ENCODE assay signal across 30 cellular contexts in the genomic region with DNA sequence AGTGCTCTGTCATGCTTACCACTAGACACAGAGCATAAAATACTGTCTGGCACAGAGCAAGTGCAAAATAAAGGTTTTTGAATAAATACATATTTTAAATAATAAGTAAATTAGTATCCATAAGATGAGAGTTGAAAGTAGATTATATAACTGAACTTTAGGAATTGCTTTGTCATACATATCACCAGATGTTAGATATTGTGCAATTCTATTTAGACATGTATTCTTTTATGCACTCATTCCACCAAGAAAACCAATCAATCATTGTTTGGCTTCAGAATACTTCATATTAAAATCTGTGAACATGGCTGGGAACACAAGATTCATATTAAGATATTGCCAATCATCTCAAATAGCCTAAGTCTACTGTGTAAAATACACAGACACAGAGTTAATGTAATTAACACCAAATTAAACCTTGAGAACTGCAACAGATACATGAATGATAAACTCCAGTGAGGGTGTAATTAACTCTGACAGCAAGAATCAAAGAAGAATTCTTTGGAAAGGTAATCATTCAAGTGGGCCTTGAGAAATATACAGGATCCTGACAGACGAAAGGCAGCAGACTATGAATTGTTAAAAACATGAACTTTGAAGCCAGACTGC.
"Had no signal": no experiment of that assay in that cellular context is flagged by ENCODE, and none has a peak within 500 bp of the region (broad histone marks: within the 10 kb centered on the region; RNA-seq: fewer than 3 reads in every experiment).

No MANE protein-coding gene starts in this region.

- H3K9me3 Mint-ChIP-seq: activated B cell treated with CpG ODN at 0.5 μM for 24 hours; activated naive CD8-positive, alpha-beta T cell treated with anti-CD3 and anti-CD28 coated beads, Interleukin-2, amount 50 U/mL, for 24 hours; activated T-cell treated with anti-CD3 and anti-CD28 coated beads, Interleukin-2, amount 50 U/mL, for 4 hours; activated T-helper 2 cell treated with anti-CD3 and anti-CD28 coated beads, Interferon-gamma antibody, Interleukin-2, Interleukin-4, amounts not matched to agents 10 μg/mL and 5 μg/mL and 100 μg/mL, durations not matched to agents 14 hours and 24 hours and 36 hours; stimulated activated memory B cell treated with anti-CD40 and anti-IgM and Interleukin-4, amounts not matched to agents 10 μg/mL and 1 μg/mL and 100 μg/mL, for 72 hours; T-helper 2 cell treated with Interferon-gamma antibody and Interleukin-4, amounts not matched to agents 5 μg/mL and 100 μg/mL, for 36 hours had no signal

- H3K27ac Mint-ChIP-seq: activated B cell treated with CpG ODN at 0.5 μM for 24 hours; activated CD8-positive, alpha-beta T cell treated with anti-CD3 and anti-CD28 coated beads for 36 hours; activated naive CD4-positive, alpha-beta T cell treated with anti-CD3 and anti-CD28 coated beads, Interleukin-2, amount 50 U/mL, for 24 hours; activated naive CD8-positive, alpha-beta T cell treated with anti-CD3 and anti-CD28 coated beads, Interleukin-2, amount 50 U/mL, for 24 hours; activated T-helper 2 cell treated with anti-CD3 and anti-CD28 coated beads, Interferon-gamma antibody, Interleukin-2, Interleukin-4, amounts not matched to agents 10 μg/mL and 5 μg/mL and 100 μg/mL, durations not matched to agents 14 hours and 24 hours and 36 hours; mesothelial cell of epicardium; naive B cell; progenitor cell of endocrine pancreas; stimulated activated memory B cell treated with anti-CD40 and anti-IgM and Interleukin-4, amounts not matched to agents 10 μg/mL and 1 μg/mL and 100 μg/mL, for 72 hours; T-helper 2 cell treated with Interferon-gamma antibody and Interleukin-4, amounts not matched to agents 5 μg/mL and 100 μg/mL, for 36 hours had no signal

- DNase-seq: activated B cell treated with CpG ODN at 0.5 μM for 24 hours; activated CD4-positive, alpha-beta T cell treated with anti-CD3 and anti-CD28 coated beads, Interleukin-2, amount 50 U/mL, for 1 hour; activated CD8-positive, alpha-beta T cell treated with anti-CD3 and anti-CD28 coated beads for 36 hours; activated naive CD8-positive, alpha-beta T cell treated with anti-CD3 and anti-CD28 coated beads, Interleukin-2, amount 50 U/mL, for 24 hours; activated T-cell treated with anti-CD3 and anti-CD28 coated beads, Interleukin-2, amount 50 U/mL, for 4 hours; anterior cingulate cortex; body of pancreas; dorsolateral prefrontal cortex; effector memory CD4-positive, alpha-beta T cell; left cardiac atrium; naive B cell; ovary; sigmoid colon; stimulated activated CD4-positive, alpha-beta T cell treated with anti-CD3 and anti-CD28 coated beads, Interleukin-1b, Interleukin-23, amount 100 ng/mL, for 48 hours; stimulated activated CD4-positive, alpha-beta T cell treated with anti-CD3 and anti-CD28 coated beads, Interleukin-4, amount 100 ng/mL, for 4 hours; stimulated activated CD8-positive, alpha-beta memory T cell treated with anti-CD3 and anti-CD28 coated beads, Interleukin-4, amount 100 ng/mL, for 48 hours; stomach; T-helper 1 cell; thyroid gland; upper lobe of left lung had no signal

- H3K27me3 ChIP-seq: body of pancreas, dorsolateral prefrontal cortex, gastroesophageal sphincter, hepatocyte, ovary, sigmoid colon, stomach, thyroid gland, upper lobe of left lung, vagina had no signal

- ATAC-seq: activated CD8-positive, alpha-beta T cell treated with anti-CD3 and anti-CD28 coated beads for 36 hours; activated naive CD8-positive, alpha-beta T cell treated with anti-CD3 and anti-CD28 coated beads, Interleukin-2, amount 50 U/mL, for 24 hours; activated T-cell treated with anti-CD3 and anti-CD28 coated beads, Interleukin-2, amount 50 U/mL, for 4 hours; body of pancreas; gastroesophageal sphincter; left cardiac atrium; stimulated activated memory B cell treated with anti-CD40 and anti-IgM and Interleukin-4, amounts not matched to agents 10 μg/mL and 1 μg/mL and 100 μg/mL, for 72 hours had no signal

- H3K4me1 ChIP-seq: gastroesophageal sphincter, sigmoid colon, stomach, thyroid gland, upper lobe of left lung, vagina had no signal

- H3K4me2 ChIP-seq: hepatocyte had no signal

- H3K27ac ChIP-seq: body of pancreas, coronary artery, dorsolateral prefrontal cortex, gastroesophageal sphincter, hepatocyte, ovary, sigmoid colon, stomach, upper lobe of left lung, vagina had no signal

- H3K9me3 ChIP-seq: body of pancreas, gastroesophageal sphincter, ovary, sigmoid colon, stomach, thyroid gland, upper lobe of left lung, vagina had no signal

- H3K4me1 Mint-ChIP-seq: activated B cell treated with CpG ODN at 0.5 μM for 24 hours; activated naive CD4-positive, alpha-beta T cell treated with anti-CD3 and anti-CD28 coated beads, Interleukin-2, amount 50 U/mL, for 24 hours; activated naive CD8-positive, alpha-beta T cell treated with anti-CD3 and anti-CD28 coated beads, Interleukin-2, amount 50 U/mL, for 24 hours; naive B cell; stimulated activated memory B cell treated with anti-CD40 and anti-IgM and Interleukin-4, amounts not matched to agents 10 μg/mL and 1 μg/mL and 100 μg/mL, for 72 hours had no signal

- H2AFZ ChIP-seq: hepatocyte had no signal

- H3K4me3 Mint-ChIP-seq: activated B cell treated with CpG ODN at 0.5 μM for 24 hours; activated CD8-positive, alpha-beta T cell treated with anti-CD3 and anti-CD28 coated beads for 36 hours; activated naive CD4-positive, alpha-beta T cell treated with anti-CD3 and anti-CD28 coated beads, Interleukin-2, amount 50 U/mL, for 24 hours; activated naive CD8-positive, alpha-beta T cell treated with anti-CD3 and anti-CD28 coated beads, Interleukin-2, amount 50 U/mL, for 24 hours; activated T-cell treated with anti-CD3 and anti-CD28 coated beads, Interleukin-2, amount 50 U/mL, for 4 hours; mesothelial cell of epicardium; naive B cell; stimulated activated memory B cell treated with anti-CD40 and anti-IgM and Interleukin-4, amounts not matched to agents 10 μg/mL and 1 μg/mL and 100 μg/mL, for 72 hours; T-helper 2 cell treated with Interferon-gamma antibody and Interleukin-4, amounts not matched to agents 5 μg/mL and 100 μg/mL, for 36 hours had no signal

- H3K27me3 Mint-ChIP-seq: activated B cell treated with CpG ODN at 0.5 μM for 24 hours; activated CD8-positive, alpha-beta T cell treated with anti-CD3 and anti-CD28 coated beads for 36 hours; activated naive CD8-positive, alpha-beta T cell treated with anti-CD3 and anti-CD28 coated beads, Interleukin-2, amount 50 U/mL, for 24 hours; naive B cell; progenitor cell of endocrine pancreas; stimulated activated memory B cell treated with anti-CD40 and anti-IgM and Interleukin-4, amounts not matched to agents 10 μg/mL and 1 μg/mL and 100 μg/mL, for 72 hours had no signal

- H3K4me3 ChIP-seq: body of pancreas, coronary artery, dorsolateral prefrontal cortex, gastroesophageal sphincter, hepatocyte, ovary, sigmoid colon, stomach, thyroid gland, upper lobe of left lung, vagina had no signal

- H3K79me2 ChIP-seq: hepatocyte had no signal

- H3K36me3 ChIP-seq: gastroesophageal sphincter, ovary, sigmoid colon, stomach, upper lobe of left lung, vagina had no signal

- H3K36me3 Mint-ChIP-seq: activated naive CD4-positive, alpha-beta T cell treated with anti-CD3 and anti-CD28 coated beads, Interleukin-2, amount 50 U/mL, for 24 hours; mesothelial cell of epicardium; naive B cell; stimulated activated memory B cell treated with anti-CD40 and anti-IgM and Interleukin-4, amounts not matched to agents 10 μg/mL and 1 μg/mL and 100 μg/mL, for 72 hours had no signal
